In genomic region chr5:176796411-176796810, GRCh38 we compare ENCODE assay signal across 13 cellular contexts. TPM values are rescaled to one million over a fixed set of nuclear protein-coding genes. Genes with fewer than 3 reads are reported as not detected.
DNase-seq lines count a peak whose midpoint lies in the region; ATAC-seq, FAIRE-seq and TF ChIP-seq lines count a peak whose summit lies in the region.
"Had no signal": no experiment of that assay in that cellular context is flagged by ENCODE, and none has a peak within 500 bp of the region (broad histone marks: within the 10 kb centered on the region; RNA-seq: fewer than 3 reads in every experiment).

No MANE protein-coding gene starts in this region.

- no peak for TF ChIP-seq CTCF in keratinocyte (optimal IDR thresholded peaks at IDR 0.05 in 1 of 3, IDR thresholded peaks at IDR 0.05 in 1 of 3, conservative IDR thresholded peaks at IDR 0.05 in 1 of 3; ENCODE audit: extremely low read depth in 1 of 3, insufficient read depth in 2 of 3, low read length in 3 of 3)

- no peak for ATAC-seq in GM18511 (IDR thresholded peaks at IDR 0.05; ENCODE audit: unreplicated experiment)

- H3K9me1 ChIP-seq in keratinocyte (ENCODE audit: control insufficient read depth, extremely low read depth, insufficient read depth, low read length), result no peaks in the 10 kb centered on the region

- no peak for FAIRE-seq in keratinocyte (lab: Jason Lieb, UNC)
- FAIRE-seq: HTR-8/SVneo had no signal

- H3K4me3 ChIP-seq in H7 (ENCODE audit: insufficient read depth, low read depth, low read length), result no peak overlapping the region
- no peak overlapping the region for H3K4me3 ChIP-seq in keratinocyte (ENCODE audit: control insufficient read depth in 2 of 3, extremely low read depth in 1 of 3, insufficient read depth in 2 of 3, low read depth in 1 of 3, low read length in 3 of 3)
- H3K4me3 ChIP-seq: BLaER1 had no signal

- peak overlapping the region; percentile 55 for H3K4me2 ChIP-seq in keratinocyte (ENCODE audit: control insufficient read depth, extremely low read depth, insufficient read depth, low read depth, low read length)
- H3K4me2 ChIP-seq: BLaER1 had no signal

- dilution Hi-C loops in keratinocyte (cut with MboI; ENCODE audit: extremely low pct_ligation_motif_present, low sequenced_read_pairs), result no loop called here

- H3K9ac ChIP-seq in keratinocyte (ENCODE audit: control insufficient read depth, extremely low read depth, insufficient read depth, low read length), result no peak overlapping the region
- H3K9ac ChIP-seq: BLaER1 had no signal

- H3K9me3 ChIP-seq in keratinocyte (ENCODE audit: control insufficient read depth, low read depth, low read length), result no peaks in the 10 kb centered on the region
- H3K9me3 ChIP-seq: BLaER1 had no signal

- H3K36me3 ChIP-seq in H7 (replicated peaks; ENCODE audit: control insufficient read depth, insufficient read depth, low read length), result no peaks in the 10 kb centered on the region
- no peaks in the 10 kb centered on the region for H3K36me3 ChIP-seq in keratinocyte (ENCODE audit: control insufficient read depth in 2 of 2, extremely low read depth in 1 of 2, insufficient read depth in 2 of 2, low read length in 2 of 2)
- H3K36me3 ChIP-seq: BLaER1 had no signal

- H3K27ac ChIP-seq in keratinocyte (ENCODE audit: control insufficient read depth, insufficient read depth, low read length), result no peak overlapping the region
- H3K27ac ChIP-seq: BLaER1 had no signal

- no peaks in the 10 kb centered on the region for H4K20me1 ChIP-seq in keratinocyte (ENCODE audit: control insufficient read depth, extremely low read depth, insufficient read depth, low read length)

- H2AFZ ChIP-seq in keratinocyte (ENCODE audit: control insufficient read depth, low read length), result no peak overlapping the region

- H3K79me2 ChIP-seq in keratinocyte (ENCODE audit: control insufficient read depth, insufficient read depth, low read length), result no peaks in the 10 kb centered on the region

- DNase-seq in AG08395 (ENCODE audit: low spot score) (peak; percentile 55), H7 (peak; percentile 55), SW480 (ENCODE audit: low spot score) (peak; percentile 52), keratinocyte (ENCODE audit: low read depth, low spot score) (no peak), cerebellar nuclear complex (lab: John Stamatoyannopoulos, UW) (no peak), NCI-H510A treated with DMSO at 0.1 percent for 48 hours (lab: John Stamatoyannopoulos, UW) (no peak)
- DNase-seq: NCI-H1436 treated with DMSO at 0.1 percent for 48 hours, NCI-H2081 treated with DMSO at 0.1 percent for 48 hours, NCI-H2227 treated with DMSO at 0.1 percent for 48 hours, SHP77 treated with DMSO at 0.1 percent for 48 hours had no signal

- H3K4me1 ChIP-seq in keratinocyte (ENCODE audit: control insufficient read depth, extremely low read depth, insufficient read depth, low read length), result peaks cover 16% of the 10 kb centered on the region
- H3K4me1 ChIP-seq: BLaER1 had no signal

- H3K27me3 ChIP-seq in H7 (ENCODE audit: control insufficient read depth, insufficient read depth, low read length) (no peaks in the 10 kb centered on the region), keratinocyte (ENCODE audit: control insufficient read depth, extremely low read depth, insufficient read depth, low read length) (peaks cover 29% of the 10 kb centered on the region)

RNA-seq across cellular contexts. Expression of gene UNC5A, which starts 13.9 kb away (rescaled TPM):
- 3.7 and 4.6 TPM in 2 replicates for total RNA-seq in H7 (2014; rRNA removed; shearing (Covaris generic))
- polyA plus RNA-seq in keratinocyte, result 0.03 to 0.05 TPM in 2 of 3 replicates, not detected in the other
- polyA plus RNA-seq in keratinocyte (2011; ENCODE audit: low read depth), result not detected
- polyA plus RNA-seq in keratinocyte (2011; cell fraction: cytosol; rRNA removed), result 0.02 and 0.10 TPM in 2 replicates
- 0.10 and 0.12 TPM in 2 replicates for polyA plus RNA-seq in keratinocyte (2011; cell fraction: nucleus; rRNA removed)
- polyA plus RNA-seq in keratinocyte (2012; ENCODE audit: low replicate concordance), result 0.09 TPM in 1 of 2 replicates, not detected in the other
- polyA minus RNA-seq in keratinocyte, result not detected in 3 replicates
- polyA minus RNA-seq in keratinocyte (2011; cell fraction: cytosol; rRNA and poly(A)+ RNA removed), result not detected
- polyA minus RNA-seq in keratinocyte (2011; cell fraction: nucleus; rRNA and poly(A)+ RNA removed), result 0.21 and 0.47 TPM in 2 replicates

Comparison
In these comparisons a context has a peak if more than half of its experiments do, and no peak if none do; other contexts are left out.
1. DNase-seq: peak in AG08395 (single experiment), H7 (single experiment) and SW480 (single experiment); none in keratinocyte (single experiment), cerebellar nuclear complex (0 of 2) and NCI-H510A treated with DMSO at 0.1 percent for 48 hours (single experiment).